In the genomic region with DNA sequence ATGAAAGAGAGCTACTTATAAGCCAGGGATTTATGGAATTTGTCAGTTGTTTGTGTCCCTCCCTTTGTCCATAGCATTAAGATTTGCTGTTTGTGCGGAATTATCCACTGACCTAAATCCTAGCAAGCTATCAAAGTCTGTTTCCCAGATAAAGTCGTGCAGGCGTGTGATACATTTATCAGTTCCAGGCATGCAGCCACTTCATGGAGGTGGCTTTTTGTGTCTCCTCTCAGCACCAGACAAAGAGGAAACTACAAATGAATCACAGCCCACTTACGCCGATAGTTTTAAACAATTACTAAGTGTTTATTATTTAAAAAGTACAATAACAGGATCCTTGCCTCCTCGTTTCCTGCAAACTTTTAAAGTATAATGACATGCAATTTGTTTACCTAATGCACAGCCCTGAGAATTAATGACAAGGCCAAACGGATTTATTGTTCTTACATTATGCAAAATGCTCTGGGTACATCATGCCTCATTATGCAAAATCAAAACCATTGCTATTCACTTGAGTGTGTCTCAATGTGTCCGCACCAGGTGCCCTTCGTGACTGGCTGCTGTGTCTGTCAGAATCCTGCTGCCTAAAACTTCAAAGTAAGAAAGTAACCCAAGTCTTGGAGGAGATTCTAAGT, we compare ENCODE assay signal across 17 cellular contexts.
DNase-seq lines count a peak whose midpoint lies in the region; ATAC-seq and TF ChIP-seq lines count a peak whose summit lies in the region.
"Had no signal": no experiment of that assay in that cellular context is flagged by ENCODE, and none has a peak within 500 bp of the region (broad histone marks: within the 10 kb centered on the region; RNA-seq: fewer than 3 reads in every experiment).

No MANE protein-coding gene starts in this region.

- H3K9me3 Mint-ChIP-seq in neural progenitor cell, result no peaks in the 10 kb centered on the region
- peaks cover 6% of the 10 kb centered on the region for H3K9me3 Mint-ChIP-seq in chondrocyte (ENCODE audit: low read depth)

- H3K36me3 ChIP-seq in neural progenitor cell, result no peaks in the 10 kb centered on the region
- no peaks in the 10 kb centered on the region for H3K36me3 ChIP-seq in heart right ventricle
- H3K36me3 ChIP-seq in esophagus muscularis mucosa, result no peaks in the 10 kb centered on the region
- H3K36me3 ChIP-seq: SJCRH30 had no signal

- no peaks in the 10 kb centered on the region for H3K9me3 ChIP-seq in neural progenitor cell (ENCODE audit: low read depth)
- peaks cover 0 to 8% (median 0%) of the 10 kb centered on the region in 11 donors for H3K9me3 ChIP-seq in heart right ventricle
- H3K9me3 ChIP-seq in esophagus muscularis mucosa, result no peaks in the 10 kb centered on the region
- H3K9me3 ChIP-seq: SJCRH30 had no signal

- H3K27me3 Mint-ChIP-seq in neural progenitor cell (ENCODE audit: insufficient read depth, low read depth), result no peaks in the 10 kb centered on the region
- H3K27me3 Mint-ChIP-seq in chondrocyte (ENCODE audit: low read depth), result no peaks in the 10 kb centered on the region
- H3K27me3 Mint-ChIP-seq: CD4-positive, CD25-positive, alpha-beta regulatory T cell had no signal

- H3K9ac ChIP-seq in neural progenitor cell, result no peak overlapping the region

- no peak overlapping the region for H2AFZ ChIP-seq in neural progenitor cell (replicated peaks)

- no peaks in the 10 kb centered on the region for H4K20me1 ChIP-seq in neural progenitor cell (ENCODE audit: low read depth)

- no peak for TF ChIP-seq EP300 in esophagus muscularis mucosa (IDR thresholded peaks at IDR 0.05)

- H3K79me2 ChIP-seq in neural progenitor cell (ENCODE audit: low read depth), result no peaks in the 10 kb centered on the region

- no peak for ATAC-seq in heart right ventricle

- peaks cover 24% of the 10 kb centered on the region for H3K4me1 Mint-ChIP-seq in neural progenitor cell
- peaks cover 3% of the 10 kb centered on the region for H3K4me1 Mint-ChIP-seq in chondrocyte (ENCODE audit: low read depth)

- TF ChIP-seq CTCF in neural progenitor cell (IDR thresholded peaks at IDR 0.05) (no peak), heart right ventricle (IDR thresholded peaks at IDR 0.05) (no peak), chondrocyte (IDR thresholded peaks at IDR 0.05) (no peak), esophagus muscularis mucosa (IDR thresholded peaks at IDR 0.05) (no peak)

- 20 to 28% methylated on average over 9 of the region's 9 CpGs for WGBS in heart right ventricle, 2 donors
- 40% methylated on average over 9 of the region's 9 CpGs for WGBS in esophagus muscularis mucosa

- TF ChIP-seq POLR2A in esophagus muscularis mucosa (IDR thresholded peaks at IDR 0.05; ENCODE audit: low read depth), result no peak

- peak; percentile 25 for DNase-seq in Ammon's horn (ENCODE audit: low spot score)
- peak; percentile 30 for DNase-seq in NCI-H1048 (lab: John Stamatoyannopoulos, UW)
- DNase-seq in astrocyte of the hippocampus (ENCODE audit: low read depth, low spot score), result peak; percentile 64
- DNase-seq in neural progenitor cell (ENCODE audit: low spot score), result peak; percentile 31
- no peak for DNase-seq in heart right ventricle
- no peak for DNase-seq in chondrocyte (ENCODE audit: low spot score)
- no peak for DNase-seq in stimulated activated CD4-positive, alpha-beta T cell treated with anti-CD3 and anti-CD28 coated beads, Interleukin-2, amount 100 ng/mL, for 48 hours
- DNase-seq in esophagus muscularis mucosa (ENCODE audit: extremely low spot score), result no peak
- DNase-seq: CD4-positive, CD25-positive, alpha-beta regulatory T cell; H7; KBM-7; MM.1S; NCI-H1092 treated with DMSO at 0.1 percent for 48 hours; NCI-H2081; NCI-H2171 treated with DMSO at 0.1 percent for 48 hours; NCI-H446 treated with DMSO at 0.1 percent for 48 hours; SJCRH30 had no signal

- intact Hi-C loops in heart right ventricle (cut with DNase I) (no loop called here), esophagus muscularis mucosa (cut with DNase I) (no loop called here)

- no peaks in the 10 kb centered on the region for H3F3A ChIP-seq in neural progenitor cell (ENCODE audit: low read depth)

- H3K27me3 ChIP-seq in neural progenitor cell (no peaks in the 10 kb centered on the region), heart right ventricle (peaks cover 0 to 5% (median 0%) of the 10 kb centered on the region in 7 donors), esophagus muscularis mucosa (no peaks in the 10 kb centered on the region)
- H3K27me3 ChIP-seq: SJCRH30 had no signal

- H3K27ac ChIP-seq in neural progenitor cell (no peak overlapping the region), heart right ventricle (no peak overlapping the region), esophagus muscularis mucosa (replicated peaks in 1 of 4) (no peak overlapping the region)
- H3K27ac ChIP-seq: SJCRH30 had no signal

- H3K4me3 ChIP-seq in neural progenitor cell, result no peak overlapping the region
- H3K4me3 ChIP-seq in heart right ventricle, result no peak overlapping the region
- no peak overlapping the region for H3K4me3 ChIP-seq in esophagus muscularis mucosa
- H3K4me3 ChIP-seq: SJCRH30 had no signal

- H3K4me1 ChIP-seq in neural progenitor cell, result no peaks in the 10 kb centered on the region
- H3K4me1 ChIP-seq in heart right ventricle, result no peaks in the 10 kb centered on the region
- H3K4me1 ChIP-seq in esophagus muscularis mucosa, result no peaks in the 10 kb centered on the region
- H3K4me1 ChIP-seq: SJCRH30 had no signal

- H3K27ac Mint-ChIP-seq in neural progenitor cell (peak overlapping the region; percentile 83), chondrocyte (ENCODE audit: unreplicated experiment) (no peak overlapping the region)
- H3K27ac Mint-ChIP-seq: CD4-positive, CD25-positive, alpha-beta regulatory T cell had no signal

- no peak overlapping the region for H3K4me3 Mint-ChIP-seq in neural progenitor cell
- no peak overlapping the region for H3K4me3 Mint-ChIP-seq in chondrocyte (ENCODE audit: unreplicated experiment)

- H3K36me3 Mint-ChIP-seq in neural progenitor cell (peaks cover 2% of the 10 kb centered on the region), chondrocyte (ENCODE audit: low read depth) (no peaks in the 10 kb centered on the region)
- H3K36me3 Mint-ChIP-seq: CD4-positive, CD25-positive, alpha-beta regulatory T cell had no signal

- no peak overlapping the region for H3K4me2 ChIP-seq in neural progenitor cell

Comparison
In these comparisons a context has a peak if more than half of its experiments do, and no peak if none do; other contexts are left out.
1. DNase-seq: peak in Ammon's horn (single experiment), NCI-H1048 (single experiment), astrocyte of the hippocampus (single experiment) and neural progenitor cell (single experiment); none in heart right ventricle (0 of 2), chondrocyte (single experiment), stimulated activated CD4-positive, alpha-beta T cell treated with anti-CD3 and anti-CD28 coated beads, Interleukin-2, amount 100 ng/mL, for 48 hours (0 of 2) and esophagus muscularis mucosa (single experiment).